ENCODE assay signal across 25 cellular contexts in genomic region chr2:6926071-6926732, GRCh38. TPM values are rescaled to one million over a fixed set of nuclear protein-coding genes. Genes with fewer than 3 reads are reported as not detected.
DNase-seq lines count a peak whose midpoint lies in the region; ATAC-seq, FAIRE-seq and TF ChIP-seq lines count a peak whose summit lies in the region.
"Had no signal": no experiment of that assay in that cellular context is flagged by ENCODE, and none has a peak within 500 bp of the region (broad histone marks: within the 10 kb centered on the region; RNA-seq: fewer than 3 reads in every experiment).

No MANE protein-coding gene starts in this region.

- no peak overlapping the region for H2BK12ac ChIP-seq in H1 (ENCODE audit: low read depth, low read length)

- H2BK15ac ChIP-seq in H1 (ENCODE audit: low read length): no peak overlapping the region

- H3K27me3 ChIP-seq in H1 (replicated peaks in 1 of 4; ENCODE audit: control insufficient read depth in 3 of 4, extremely low read depth in 1 of 4, insufficient read depth in 3 of 4, low read length in 3 of 4) (no peaks in the 10 kb centered on the region), neural progenitor cell (no peaks in the 10 kb centered on the region), uterus (no peaks in the 10 kb centered on the region)
- H3K27me3 ChIP-seq: heart right ventricle, left lung, vagina had no signal

- CTCF ChIA-PET in H1 (lab: Charles Lee; ENCODE audit: partially characterized antibody): interaction anchor here (1.0 kb wide), 1 partner anchor 9 kb away, joined by 5 read pairs; the partner anchor contains the start of gene RNF144A

- H4K91ac ChIP-seq in H1 (replicated peaks; ENCODE audit: insufficient read length, low read length): no peak overlapping the region

- peaks cover 6% of the 10 kb centered on the region; the same call in 1 of the 2 replicates for H3K79me1 ChIP-seq in H1 (ENCODE audit: low read depth, low read length)

- 0 out of 2 replicates have a peak overlapping the region, but pooled peaks have one; percentile 44 for H2BK5ac ChIP-seq in H1 (ENCODE audit: low read depth, low read length)

- no peak overlapping the region for H3K4ac ChIP-seq in H1 (replicated peaks; ENCODE audit: insufficient read length, low read depth, low read length)

- peaks cover 18% of the 10 kb centered on the region for H3K36me3 Mint-ChIP-seq in natural killer cell treated with Interleukin-12 subunit alpha and Interleukin-12 subunit beta and Interleukin-15 and Interleukin-18, amount 100 ng/mL, for 72 hours
- no peaks in the 10 kb centered on the region for H3K36me3 Mint-ChIP-seq in natural killer cell
- peaks cover 34% of the 10 kb centered on the region for H3K36me3 Mint-ChIP-seq in neural progenitor cell

- H3K4me3 Mint-ChIP-seq in natural killer cell treated with Interleukin-12 subunit alpha and Interleukin-12 subunit beta and Interleukin-15 and Interleukin-18, amount 100 ng/mL, for 72 hours: no peak overlapping the region
- H3K4me3 Mint-ChIP-seq in natural killer cell: no peak overlapping the region
- H3K4me3 Mint-ChIP-seq in neural progenitor cell: no peak overlapping the region
- H3K4me3 Mint-ChIP-seq: activated naive CD4-positive, alpha-beta T cell treated with anti-CD3 and anti-CD28 coated beads, Interleukin-2, amount 10 ng/mL, durations not matched to agents 7 days and 5 days; T-helper 1 cell treated with Interleukin-12 subunit alpha and Interleukin-12 subunit beta and Interleukin-4 antibody, amounts not matched to agents 30 μg/mL and 1 μg/mL, for 36 hours had no signal

- no peak for TF ChIP-seq RAD21 in H1 (IDR thresholded peaks at IDR 0.05 in 1 of 2, conservative IDR thresholded peaks at IDR 0.05 in 1 of 2; ENCODE audit: low read depth in 2 of 2, low read length in 2 of 2)

- H3K4me2 ChIP-seq in H1 (ENCODE audit: insufficient read depth in 1 of 2, low read depth in 2 of 2, low read length in 2 of 2): no peak overlapping the region
- H3K4me2 ChIP-seq in neural progenitor cell: no peak overlapping the region

- WGBS in H1 (ENCODE audit: extremely low coverage in 1 of 2, insufficient coverage in 1 of 2, insufficient read length in 1 of 2, insufficient replicate concordance in 2 of 2, low coverage in 1 of 2, low lambda C conversion rate in 2 of 2, missing lambda C conversion rate in 1 of 2), 2 experiments: 86% methylated on average over 14 of the region's 14 CpGs; no CpG with 5 or more reads in 1 of the 2 experiments

- H4K20me1 ChIP-seq in H1 (replicated peaks in 1 of 2; ENCODE audit: control insufficient read depth in 1 of 2, insufficient read depth in 2 of 2, low read length in 2 of 2): peaks cover 3 to 9% of the 10 kb centered on the region in 2 experiments
- peaks cover 52% of the 10 kb centered on the region for H4K20me1 ChIP-seq in neural progenitor cell (ENCODE audit: low read depth)

- H3K9me3 ChIP-seq in H1 (ENCODE audit: insufficient read depth in 2 of 2, low read depth in 1 of 2, low read length in 1 of 2): no peaks in the 10 kb centered on the region
- H3K9me3 ChIP-seq in neural progenitor cell (ENCODE audit: low read depth): no peaks in the 10 kb centered on the region
- no peaks in the 10 kb centered on the region for H3K9me3 ChIP-seq in uterus
- H3K9me3 ChIP-seq: heart right ventricle, left lung, prostate gland, vagina had no signal

- H3K27ac ChIP-seq in H1 (ENCODE audit: low read depth, low read length) (no peak overlapping the region), neural progenitor cell (no peak overlapping the region), uterus (peak overlapping the region; percentile 40 to 63)
- H3K27ac ChIP-seq: vagina had no signal

- no peak overlapping the region for H4K8ac ChIP-seq in H1 (ENCODE audit: extremely low read depth, insufficient read depth, low read length)

- DNase-seq in natural killer cell treated with Interleukin-12 subunit alpha and Interleukin-12 subunit beta and Interleukin-15 and Interleukin-18, amount 100 ng/mL, for 72 hours (ENCODE audit: low spot score): no peak
- DNase-seq in natural killer cell: no peak
- DNase-seq in H1 (ENCODE audit: low read depth in 1 of 2, low spot score in 2 of 2): peak in 1 of 2 experiments; percentile 43
- DNase-seq in neural progenitor cell (ENCODE audit: low spot score): no peak
- DNase-seq in uterus: no peak
- no peak for DNase-seq in GM19239 (ENCODE audit: insufficient read length, low spot score)
- DNase-seq in GM03348 (ENCODE audit: low spot score): no peak
- DNase-seq in OCI-M1 (lab: John Stamatoyannopoulos, UW): no peak
- DNase-seq: activated naive CD4-positive, alpha-beta T cell treated with anti-CD3 and anti-CD28 coated beads, Interleukin-2, amount 10 ng/mL, durations not matched to agents 7 days and 5 days; cerebellar nuclear complex; effector CD4-positive, alpha-beta T cell; EL; foreskin fibroblast; heart right ventricle; IMR-90; left lung; NCI-H1092; NCI-H187; NCI-H2227 treated with DMSO at 0.1 percent for 48 hours; NCI-H69; stimulated activated CD4-positive, alpha-beta T cell treated with anti-CD3 and anti-CD28 coated beads, Interleukin-2, amount 100 ng/mL, for 24 hours had no signal

- no peak overlapping the region for H4K5ac ChIP-seq in H1 (ENCODE audit: insufficient read length, low read depth, low read length)

- H3K56ac ChIP-seq in H1 (replicated peaks; ENCODE audit: insufficient read length, low read depth, low read length): no peak overlapping the region

- no peak overlapping the region for H2BK20ac ChIP-seq in H1 (ENCODE audit: low read length)

- H3K9me3 Mint-ChIP-seq in natural killer cell treated with Interleukin-12 subunit alpha and Interleukin-12 subunit beta and Interleukin-15 and Interleukin-18, amount 100 ng/mL, for 72 hours: no peaks in the 10 kb centered on the region
- no peaks in the 10 kb centered on the region for H3K9me3 Mint-ChIP-seq in natural killer cell
- peaks cover 2% of the 10 kb centered on the region for H3K9me3 Mint-ChIP-seq in neural progenitor cell

- TF ChIP-seq EP300 in H1 (IDR thresholded peaks at IDR 0.05; ENCODE audit: borderline replicate concordance in 1 of 2, low read depth in 2 of 2, low read length in 2 of 2): no peak

- TF ChIP-seq POLR2A in H1 (IDR thresholded peaks at IDR 0.05; ENCODE audit: control extremely low read depth in 1 of 2, low read depth in 2 of 2, low read length in 2 of 2) (no peak), uterus (IDR thresholded peaks at IDR 0.05) (no peak)

- H3K79me2 ChIP-seq in H1 (ENCODE audit: control insufficient read depth in 1 of 2, insufficient read depth in 2 of 2, low read length in 2 of 2) (peaks cover 0 to 17% of the 10 kb centered on the region in 2 experiments; a peak in 2 of 4 replicates), neural progenitor cell (ENCODE audit: low read depth) (peaks cover 8% of the 10 kb centered on the region)

- no peaks in the 10 kb centered on the region for H3K23me2 ChIP-seq in H1 (ENCODE audit: low read depth, low read length)

- H3F3A ChIP-seq in neural progenitor cell (ENCODE audit: low read depth): no peaks in the 10 kb centered on the region

- peaks cover 45 to 55% of the 10 kb centered on the region in 2 donors for H3K4me1 Mint-ChIP-seq in natural killer cell treated with Interleukin-12 subunit alpha and Interleukin-12 subunit beta and Interleukin-15 and Interleukin-18, amount 100 ng/mL, for 72 hours (ENCODE audit: low read depth in 2 of 2)
- H3K4me1 Mint-ChIP-seq in natural killer cell: peaks cover 63 to 75% of the 10 kb centered on the region in 2 donors
- peaks cover 38% of the 10 kb centered on the region for H3K4me1 Mint-ChIP-seq in neural progenitor cell

- no peak for TF ChIP-seq CTCF in natural killer cell (IDR thresholded peaks at IDR 0.05)
- TF ChIP-seq CTCF in H1 (IDR thresholded peaks at IDR 0.05; ENCODE audit: control extremely low read depth in 1 of 3, insufficient read depth in 1 of 3, low read depth in 1 of 3, low read length in 3 of 3): no peak
- no peak for TF ChIP-seq CTCF in neural progenitor cell (IDR thresholded peaks at IDR 0.05)
- TF ChIP-seq CTCF in uterus (IDR thresholded peaks at IDR 0.05): no peak

- H3K36me3 ChIP-seq in H1 (ENCODE audit: control insufficient read depth in 2 of 4, insufficient read depth in 4 of 4, low read length in 3 of 4) (no peaks in the 10 kb centered on the region; a peak in 1 of 8 replicates), neural progenitor cell (no peaks in the 10 kb centered on the region), uterus (no peaks in the 10 kb centered on the region)
- H3K36me3 ChIP-seq: heart right ventricle, left lung, prostate gland, vagina had no signal

- H2BK120ac ChIP-seq in H1 (replicated peaks; ENCODE audit: low read depth, low read length): no peak overlapping the region

- no peak overlapping the region for H3K14ac ChIP-seq in H1 (ENCODE audit: insufficient read length)

- no peak overlapping the region for H3K9ac ChIP-seq in H1 (replicated peaks in 1 of 4; ENCODE audit: extremely low read depth in 1 of 4, low read depth in 3 of 4, low read length in 3 of 4)
- H3K9ac ChIP-seq in neural progenitor cell: no peak overlapping the region

- no peak overlapping the region for H2AK5ac ChIP-seq in H1 (ENCODE audit: low read depth, low read length)

- H3K27me3 Mint-ChIP-seq in natural killer cell treated with Interleukin-12 subunit alpha and Interleukin-12 subunit beta and Interleukin-15 and Interleukin-18, amount 100 ng/mL, for 72 hours: no peaks in the 10 kb centered on the region
- H3K27me3 Mint-ChIP-seq in natural killer cell (ENCODE audit: low read depth in 2 of 2): no peaks in the 10 kb centered on the region
- H3K27me3 Mint-ChIP-seq in neural progenitor cell (ENCODE audit: insufficient read depth, low read depth): peaks cover 5% of the 10 kb centered on the region
- H3K27me3 Mint-ChIP-seq: activated naive CD4-positive, alpha-beta T cell treated with anti-CD3 and anti-CD28 coated beads, Interleukin-2, amount 10 ng/mL, durations not matched to agents 7 days and 5 days had no signal

- intact Hi-C loops in natural killer cell (cut with micrococcal nuclease) (no loop called here), uterus (cut with DNase I; ENCODE audit: low total_unique reads) (no loop called here)

- no peak overlapping the region for H3K23ac ChIP-seq in H1 (ENCODE audit: insufficient read length)

- no peak overlapping the region for H2AFZ ChIP-seq in H1 (ENCODE audit: low read length)
- no peak overlapping the region for H2AFZ ChIP-seq in neural progenitor cell (replicated peaks)

- H3K4me3 ChIP-seq in H1 (ENCODE audit: extremely low read depth in 1 of 4, insufficient read depth in 2 of 4, low read depth in 3 of 4, low read length in 4 of 4) (no peak overlapping the region), neural progenitor cell (no peak overlapping the region), uterus (no peak overlapping the region)
- H3K4me3 ChIP-seq: heart right ventricle, left lung, prostate gland, vagina had no signal

- no peak overlapping the region for H3K18ac ChIP-seq in H1 (ENCODE audit: extremely low read depth, low read length)

- no peak for ATAC-seq in natural killer cell treated with Interleukin-12 subunit alpha and Interleukin-12 subunit beta and Interleukin-15 and Interleukin-18, amount 100 ng/mL, for 72 hours
- ATAC-seq in natural killer cell: no peak

- FAIRE-seq in H1 (lab: Jason Lieb, UNC): no peak
- FAIRE-seq in GM19239 (lab: Jason Lieb, UNC): no peak
- FAIRE-seq: astrocyte had no signal

- POLR2A ChIA-PET in H1 (lab: Charles Lee; ENCODE audit: partially characterized antibody): no interaction called here

- H3K4me1 ChIP-seq in H1 (replicated peaks in 1 of 4; ENCODE audit: control insufficient read depth in 3 of 4, insufficient read depth in 4 of 4, low read length in 3 of 4) (peaks cover 0 to 5% (median 1%) of the 10 kb centered on the region in 4 experiments; a peak in 5 of 7 replicates), neural progenitor cell (no peaks in the 10 kb centered on the region), uterus (peaks cover 0 to 5% of the 10 kb centered on the region in 2 donors)

- H3K27ac Mint-ChIP-seq in natural killer cell treated with Interleukin-12 subunit alpha and Interleukin-12 subunit beta and Interleukin-15 and Interleukin-18, amount 100 ng/mL, for 72 hours: peak overlapping the region; percentile 56 to 61
- H3K27ac Mint-ChIP-seq in natural killer cell: no peak overlapping the region
- peak overlapping the region; percentile 19 for H3K27ac Mint-ChIP-seq in neural progenitor cell
- H3K27ac Mint-ChIP-seq: T-helper 1 cell treated with Interleukin-12 subunit alpha and Interleukin-12 subunit beta and Interleukin-4 antibody, amounts not matched to agents 30 μg/mL and 1 μg/mL, for 36 hours had no signal

RNA-seq across cellular contexts. Expression of gene RNF144A, which starts 9.0 kb away (rescaled TPM):
- total RNA-seq in natural killer cell treated with Interleukin-12 subunit alpha and Interleukin-12 subunit beta and Interleukin-15 and Interleukin-18, amount 100 ng/mL, for 72 hours: 10 to 100 TPM; 17.2 to 66.1 TPM
- total RNA-seq in natural killer cell: 10 to 100 TPM; 17.3 to 36.7 (median 19.0) TPM
- 15.0 and 15.1 TPM in 2 replicates for total RNA-seq in H1 (2021; fragmentation: NEBNext Ultra II Directional; extraction: Animal tissue kit (Norgen Biotek cat#: 25700))
- 14.0 and 14.1 TPM in 2 replicates for polyA plus RNA-seq in H1 (2011; rRNA removed)
- polyA plus RNA-seq in H1 (2011; cell fraction: cytosol; rRNA removed): 12.8 TPM
- polyA plus RNA-seq in H1 (2011; cell fraction: nucleus; rRNA removed): 18.8 TPM
- 9.2 to 12.6 TPM (median 9.7 TPM) in 4 replicates for polyA plus RNA-seq in H1 (2012, experiment 1 of 2)
- 2.8 TPM for polyA plus RNA-seq in H1 (2012, experiment 2 of 2)
- 6.2 TPM for polyA plus RNA-seq in H1 (2013, experiment 1 of 2)
- polyA plus RNA-seq in H1 (2013, experiment 2 of 2): 6.5 TPM
- polyA minus RNA-seq in H1 (2011; rRNA and poly(A)+ RNA removed): 33.4 and 44.2 TPM in 2 replicates
- polyA minus RNA-seq in H1 (2011; cell fraction: cytosol; rRNA and poly(A)+ RNA removed): 18.0 TPM
- 37.8 TPM for polyA minus RNA-seq in H1 (2011; cell fraction: nucleus; rRNA and poly(A)+ RNA removed)
- 29.0 and 32.0 TPM in 2 replicates for total RNA-seq in neural progenitor cell (ENCODE audit: low replicate concordance)
- total RNA-seq in uterus: 100 to 1,000 TPM in 1 of 4 donors, 10 to 100 TPM in 3; 22.5 to 103 (median 63.0) TPM

RNA-seq across cellular contexts. Expression of gene RSAD2, which starts 48.6 kb away (rescaled TPM):
- 1 to 10 TPM; 2.2 to 6.8 TPM for total RNA-seq in natural killer cell treated with Interleukin-12 subunit alpha and Interleukin-12 subunit beta and Interleukin-15 and Interleukin-18, amount 100 ng/mL, for 72 hours
- total RNA-seq in natural killer cell: 10 to 100 TPM in 1 of 3 donors, 1 to 10 TPM in 2; 7.9 to 12.0 (median 9.4) TPM
- not detected in 2 replicates for total RNA-seq in H1 (2021; fragmentation: NEBNext Ultra II Directional; extraction: Animal tissue kit (Norgen Biotek cat#: 25700))
- not detected in 2 replicates for polyA plus RNA-seq in H1 (2011; rRNA removed)
- polyA plus RNA-seq in H1 (2011; cell fraction: cytosol; rRNA removed): 0.18 TPM
- not detected for polyA plus RNA-seq in H1 (2011; cell fraction: nucleus; rRNA removed)
- 0.27 TPM in 1 of 4 replicates, not detected in the others for polyA plus RNA-seq in H1 (2012, experiment 1 of 2)
- polyA plus RNA-seq in H1 (2012, experiment 2 of 2): not detected
- polyA plus RNA-seq in H1 (2013, experiment 1 of 2): 0.04 TPM
- polyA plus RNA-seq in H1 (2013, experiment 2 of 2): 0.02 TPM
- polyA minus RNA-seq in H1 (2011; rRNA and poly(A)+ RNA removed): 0.03 and 0.83 TPM in 2 replicates
- polyA minus RNA-seq in H1 (2011; cell fraction: cytosol; rRNA and poly(A)+ RNA removed): not detected
- not detected for polyA minus RNA-seq in H1 (2011; cell fraction: nucleus; rRNA and poly(A)+ RNA removed)
- total RNA-seq in neural progenitor cell (ENCODE audit: low replicate concordance): not detected in 2 replicates
- total RNA-seq in uterus: 10 to 100 TPM in 2 of 4 donors, under 1 TPM in 2; 0.29 to 14.7 (median 6.3) TPM
- total RNA-seq: IMR-90 had no signal
- polyA plus RNA-seq: IMR-90 had no signal

Comparison
In these comparisons a context has a peak if more than half of its experiments do, and no peak if none do; other contexts are left out.
1. H3K27ac Mint-ChIP-seq: peak in natural killer cell treated with Interleukin-12 subunit alpha and Interleukin-12 subunit beta and Interleukin-15 and Interleukin-18, amount 100 ng/mL, for 72 hours (2 of 2) and neural progenitor cell (single experiment); none in natural killer cell (0 of 2).
2. H3K27ac ChIP-seq: peak in uterus (2 of 2); none in H1 (single experiment) and neural progenitor cell (single experiment).